In genomic region chr19:41431426-41432386, GRCh38 we compare ENCODE assay signal across 9 cellular contexts. TPM values are rescaled to one million over a fixed set of nuclear protein-coding genes. Genes with fewer than 3 reads are reported as not detected.
DNase-seq lines count a peak whose midpoint lies in the region; ATAC-seq and TF ChIP-seq lines count a peak whose summit lies in the region.
"Had no signal": no experiment of that assay in that cellular context is flagged by ENCODE, and none has a peak within 500 bp of the region (broad histone marks: within the 10 kb centered on the region; RNA-seq: fewer than 3 reads in every experiment).

No MANE protein-coding gene starts in this region.

- H3K27ac Mint-ChIP-seq in CD8-positive, alpha-beta T cell = peak overlapping the region; percentile 57

- TF ChIP-seq CTCF in CD8-positive, alpha-beta T cell (IDR thresholded peaks at IDR 0.05) = no peak
- peak; percentile 49 for TF ChIP-seq CTCF in astrocyte of the spinal cord (IDR thresholded peaks at IDR 0.05; ENCODE audit: low read depth, low read length)
- TF ChIP-seq CTCF in right lobe of liver (IDR thresholded peaks at IDR 0.05) = peak; percentile 35 to 56 (median 48)

- DNase-seq in CD8-positive, alpha-beta T cell = no peak
- DNase-seq in KBM-7 (peak; percentile 72), astrocyte of the spinal cord (ENCODE audit: low read depth, low spot score) (peak; percentile 14), right lobe of liver (peak; percentile 71 to 89 (median 81)), OCI-M2 (lab: John Stamatoyannopoulos, UW; ENCODE audit: unreplicated experiment) (no peak)
- DNase-seq in effector CD8-positive, alpha-beta T cell (lab: John Stamatoyannopoulos, UW) = no peak
- DNase-seq: naive B cell had no signal

- peaks cover 37% of the 10 kb centered on the region for H3K36me3 Mint-ChIP-seq in CD8-positive, alpha-beta T cell

- H3K4me3 Mint-ChIP-seq in CD8-positive, alpha-beta T cell = no peak overlapping the region

- H3K27ac ChIP-seq in CD8-positive, alpha-beta T cell (ENCODE audit: low read depth, low read length) = no peak overlapping the region
- peak overlapping the region; percentile 33 to 69 (median 60) for H3K27ac ChIP-seq in right lobe of liver

- intact Hi-C loops in CD8-positive, alpha-beta T cell (cut with DNase I, micrococcal nuclease) = loop anchor here (10.0 kb wide), 2 partner anchors 107 to 227 kb away; no protein-coding TSS in a partner anchor
- intact Hi-C loops in right lobe of liver (cut with DNase I) = no loop called here

- CTCF ChIA-PET in CD8-positive, alpha-beta T cell (lab: Charles Lee) = interaction anchor here (1.0 to 1.2 kb wide), 3 partner anchors 18 to 165 kb away, joined by 3 read pairs; no protein-coding TSS in a partner anchor

- peaks cover 25% of the 10 kb centered on the region for H3K4me1 ChIP-seq in CD8-positive, alpha-beta T cell (ENCODE audit: insufficient read depth, low read length)
- peaks cover 0 to 15% (median 5%) of the 10 kb centered on the region in 4 donors for H3K4me1 ChIP-seq in right lobe of liver

- H3K9me3 ChIP-seq in CD8-positive, alpha-beta T cell (ENCODE audit: low read length) = no peaks in the 10 kb centered on the region
- H3K9me3 ChIP-seq in right lobe of liver = no peaks in the 10 kb centered on the region

- WGBS in right lobe of liver (ENCODE audit: insufficient coverage, low coverage, low lambda C conversion rate, missing lambda C conversion rate) = 45% methylated on average over 16 of the region's 23 CpGs

- H3K9me3 Mint-ChIP-seq in CD8-positive, alpha-beta T cell = no peaks in the 10 kb centered on the region
- H3K9me3 Mint-ChIP-seq: naive B cell had no signal

- no peaks in the 10 kb centered on the region for H3K27me3 ChIP-seq in CD8-positive, alpha-beta T cell (ENCODE audit: insufficient read depth, low read length)
- no peaks in the 10 kb centered on the region for H3K27me3 ChIP-seq in right lobe of liver

- peaks cover 31% of the 10 kb centered on the region for H3K36me3 ChIP-seq in CD8-positive, alpha-beta T cell (ENCODE audit: insufficient read depth, low read length)
- no peaks in the 10 kb centered on the region for H3K36me3 ChIP-seq in right lobe of liver

- no peak overlapping the region for H3K4me3 ChIP-seq in CD8-positive, alpha-beta T cell (ENCODE audit: low read depth, low read length)
- H3K4me3 ChIP-seq in astrocyte of the spinal cord (ENCODE audit: low read depth, low read length) (no peak overlapping the region), right lobe of liver (no peak overlapping the region)

- H3K27me3 Mint-ChIP-seq in CD8-positive, alpha-beta T cell (ENCODE audit: low read depth) = no peaks in the 10 kb centered on the region
- H3K27me3 Mint-ChIP-seq: naive B cell had no signal

- no peak for ATAC-seq in CD8-positive, alpha-beta T cell
- ATAC-seq in right lobe of liver (peak; percentile 81 to 87 (median 84)), HG02588 (IDR thresholded peaks at IDR 0.05; ENCODE audit: unreplicated experiment) (no peak)
- no peak for ATAC-seq in activated CD4-positive, CD25-positive, alpha-beta regulatory T cell treated with anti-CD3 and anti-CD28 coated beads, Interleukin-2, amount 50 U/mL, for 24 hours

- TF ChIP-seq POLR2A in right lobe of liver (IDR thresholded peaks at IDR 0.05) = peak; percentile 23

- peaks cover 29% of the 10 kb centered on the region for H3K4me1 Mint-ChIP-seq in CD8-positive, alpha-beta T cell (ENCODE audit: low read depth)

- in situ Hi-C loops in KBM-7 (cut with MboI; ENCODE audit: low pct_unique_long_range_greater_than_20kb, low sequenced_read_pairs) = no loop called here
- in situ Hi-C loops in astrocyte of the spinal cord (cut with HindIII; ENCODE audit: low sequenced_read_pairs) = no loop called here

- POLR2A ChIA-PET in CD8-positive, alpha-beta T cell (lab: Charles Lee) = interaction anchor here (1.3 kb wide), 1 partner anchor 8 kb away, joined by 3 read pairs; the partner anchor contains the start of gene DMAC2

RNA-seq across cellular contexts. Expression of gene B3GNT8, which starts 4.5 kb away (rescaled TPM):
- 1 to 10 TPM; 1.8 to 3.4 TPM for total RNA-seq in CD8-positive, alpha-beta T cell
- total RNA-seq in right lobe of liver = 1 to 10 TPM in 1 of 6 experiments, under 1 TPM in 5; 0.50 to 1.2 (median 0.63) TPM

RNA-seq across cellular contexts. Expression of gene DMAC2, which starts 8.0 kb away (rescaled TPM):
- total RNA-seq in CD8-positive, alpha-beta T cell = 10 to 100 TPM; 23.2 to 25.7 TPM
- 10 to 100 TPM; 18.9 to 30.5 (median 22.5) TPM for total RNA-seq in right lobe of liver

RNA-seq across cellular contexts. Expression of gene ERICH4, which starts 11.2 kb away (rescaled TPM):
- total RNA-seq in CD8-positive, alpha-beta T cell = not detected
- not detected for total RNA-seq in right lobe of liver

RNA-seq across cellular contexts. Expression of gene BCKDHA, which starts 34.1 kb away (rescaled TPM):
- total RNA-seq in CD8-positive, alpha-beta T cell = 10 to 100 TPM; 19.4 to 20.5 TPM
- 10 to 100 TPM; 32.1 to 68.7 (median 48.9) TPM for total RNA-seq in right lobe of liver

RNA-seq across cellular contexts. Expression of gene EXOSC5, which starts 34.5 kb away (rescaled TPM):
- total RNA-seq in CD8-positive, alpha-beta T cell = 1 to 10 TPM; 4.1 to 5.5 TPM
- total RNA-seq in right lobe of liver = 10 to 100 TPM in 5 of 6 experiments, 1 to 10 TPM in 1; 6.1 to 26.6 (median 14.1) TPM

Comparison
In these comparisons a context has a peak if more than half of its experiments do, and no peak if none do; other contexts are left out.
1. ATAC-seq: peak in right lobe of liver (4 of 4); none in CD8-positive, alpha-beta T cell (single experiment), activated CD4-positive, CD25-positive, alpha-beta regulatory T cell treated with anti-CD3 and anti-CD28 coated beads, Interleukin-2, amount 50 U/mL, for 24 hours (0 of 2) and HG02588 (single experiment).
2. DNase-seq: peak in KBM-7 (single experiment), astrocyte of the spinal cord (single experiment) and right lobe of liver (3 of 3); none in CD8-positive, alpha-beta T cell (0 of 7), OCI-M2 (single experiment) and effector CD8-positive, alpha-beta T cell (single experiment).
3. intact Hi-C loops: an anchor here in CD8-positive, alpha-beta T cell (10.0 kb wide); none called in right lobe of liver.